18 cellular contexts compared by ENCODE assay signal in genomic region chr4:176927664-176928063, GRCh38.
DNase-seq lines count a peak whose midpoint lies in the region; ATAC-seq and TF ChIP-seq lines count a peak whose summit lies in the region.
"Had no signal": no experiment of that assay in that cellular context is flagged by ENCODE, and none has a peak within 500 bp of the region (broad histone marks: within the 10 kb centered on the region; RNA-seq: fewer than 3 reads in every experiment).

No MANE protein-coding gene starts in this region.

- CTCF ChIA-PET in activated CD4-positive, alpha-beta T cell treated with anti-CD3 and anti-CD28 coated beads, Interleukin-2, amount 10 ng/mL, durations not matched to agents 7 days and 5 days (lab: Charles Lee): no interaction called here

- H3K4me3 ChIP-seq in choroid plexus epithelial cell (ENCODE audit: low read depth, low read length): no peak overlapping the region
- H3K4me3 ChIP-seq: HAP-1 had no signal

- no peaks in the 10 kb centered on the region for H3K27me3 Mint-ChIP-seq in activated CD4-positive, alpha-beta T cell treated with anti-CD3 and anti-CD28 coated beads, Interleukin-2, amount 10 ng/mL, durations not matched to agents 7 days and 5 days
- H3K27me3 Mint-ChIP-seq: activated CD8-positive, alpha-beta T cell treated with anti-CD3 and anti-CD28 coated beads for 36 hours; dendritic cell treated with granulocyte-macrophage colony-stimulating factor and Interleukin-4, amounts not matched to agents 40 ng/mL and 50 ng/mL, for 4 days; memory B cell; stimulated activated naive CD8-positive, alpha-beta T cell treated with anti-CD3 and anti-CD28 coated beads, Interleukin-15, Interleukin-2, amounts not matched to agents 100 ng/mL and 50 ng/mL, for 24 hours had no signal

- no peak overlapping the region for H3K4me3 Mint-ChIP-seq in activated CD4-positive, alpha-beta T cell treated with anti-CD3 and anti-CD28 coated beads, Interleukin-2, amount 10 ng/mL, durations not matched to agents 7 days and 5 days
- H3K4me3 Mint-ChIP-seq: activated CD8-positive, alpha-beta T cell treated with anti-CD3 and anti-CD28 coated beads for 36 hours; activated naive CD4-positive, alpha-beta T cell treated with anti-CD3 and anti-CD28 coated beads for 36 hours; dendritic cell treated with granulocyte-macrophage colony-stimulating factor and Interleukin-4, amounts not matched to agents 40 ng/mL and 50 ng/mL, for 4 days; memory B cell; stimulated activated naive CD8-positive, alpha-beta T cell treated with anti-CD3 and anti-CD28 coated beads, Interleukin-15, Interleukin-2, amounts not matched to agents 100 ng/mL and 50 ng/mL, for 24 hours; T-helper 1 cell treated with Interleukin-12 subunit alpha and Interleukin-12 subunit beta and Interleukin-4 antibody, amounts not matched to agents 30 μg/mL and 1 μg/mL, for 36 hours had no signal

- H3K4me1 Mint-ChIP-seq in activated CD4-positive, alpha-beta T cell treated with anti-CD3 and anti-CD28 coated beads, Interleukin-2, amount 10 ng/mL, durations not matched to agents 7 days and 5 days: no peaks in the 10 kb centered on the region
- H3K4me1 Mint-ChIP-seq: memory B cell had no signal

- POLR2A ChIA-PET in activated CD4-positive, alpha-beta T cell treated with anti-CD3 and anti-CD28 coated beads, Interleukin-2, amount 10 ng/mL, durations not matched to agents 7 days and 5 days (lab: Charles Lee): no interaction called here

- H3K27ac Mint-ChIP-seq in activated CD4-positive, alpha-beta T cell treated with anti-CD3 and anti-CD28 coated beads, Interleukin-2, amount 10 ng/mL, durations not matched to agents 7 days and 5 days: no peak overlapping the region
- H3K27ac Mint-ChIP-seq: activated CD8-positive, alpha-beta T cell treated with anti-CD3 and anti-CD28 coated beads for 36 hours; activated naive CD4-positive, alpha-beta T cell treated with anti-CD3 and anti-CD28 coated beads for 36 hours; dendritic cell treated with granulocyte-macrophage colony-stimulating factor and Interleukin-4, amounts not matched to agents 40 ng/mL and 50 ng/mL, for 4 days; memory B cell; stimulated activated naive CD8-positive, alpha-beta T cell treated with anti-CD3 and anti-CD28 coated beads, Interleukin-15, Interleukin-2, amounts not matched to agents 100 ng/mL and 50 ng/mL, for 24 hours; T-helper 1 cell treated with Interleukin-12 subunit alpha and Interleukin-12 subunit beta and Interleukin-4 antibody, amounts not matched to agents 30 μg/mL and 1 μg/mL, for 36 hours had no signal

- DNase-seq in COLO829 (ENCODE audit: low spot score) (peak; percentile 69), NCI-H82 (lab: John Stamatoyannopoulos, UW) (peak; percentile 85), choroid plexus epithelial cell (ENCODE audit: low read depth) (peak; percentile 93), myocyte (ENCODE audit: low read depth) (peak; percentile 77), NCI-H128 (lab: John Stamatoyannopoulos, UW; ENCODE audit: unreplicated experiment) (no peak)
- no peak for DNase-seq in activated effector memory CD4-positive, alpha-beta T cell treated with anti-CD3 and anti-CD28 coated beads, Interleukin-2, amount 50 U/mL, for 16 hours
- DNase-seq in activated CD4-positive, alpha-beta T cell treated with anti-CD3 and anti-CD28 coated beads, Interleukin-2, amount 10 ng/mL, durations not matched to agents 7 days and 5 days: no peak
- DNase-seq: activated CD8-positive, alpha-beta T cell treated with anti-CD3 and anti-CD28 coated beads for 36 hours; activated naive CD4-positive, alpha-beta T cell treated with anti-CD3 and anti-CD28 coated beads for 36 hours; hippocampal formation; NCI-H1694 treated with DMSO at 0.1 percent for 48 hours; stimulated activated CD4-positive, alpha-beta T cell treated with anti-CD3 and anti-CD28 coated beads, Interleukin-4, amount 100 ng/mL, for 24 hours had no signal

- no peaks in the 10 kb centered on the region for H3K36me3 Mint-ChIP-seq in activated CD4-positive, alpha-beta T cell treated with anti-CD3 and anti-CD28 coated beads, Interleukin-2, amount 10 ng/mL, durations not matched to agents 7 days and 5 days (ENCODE audit: low read depth)
- H3K36me3 Mint-ChIP-seq: memory B cell had no signal

- no peak for TF ChIP-seq CTCF in choroid plexus epithelial cell (conservative IDR thresholded peaks at IDR 0.05; ENCODE audit: low read depth, low read length)

- H3K9me3 Mint-ChIP-seq in activated CD4-positive, alpha-beta T cell treated with anti-CD3 and anti-CD28 coated beads, Interleukin-2, amount 10 ng/mL, durations not matched to agents 7 days and 5 days: no peaks in the 10 kb centered on the region
- H3K9me3 Mint-ChIP-seq: activated CD8-positive, alpha-beta T cell treated with anti-CD3 and anti-CD28 coated beads for 36 hours; activated naive CD4-positive, alpha-beta T cell treated with anti-CD3 and anti-CD28 coated beads for 36 hours; dendritic cell treated with granulocyte-macrophage colony-stimulating factor and Interleukin-4, amounts not matched to agents 40 ng/mL and 50 ng/mL, for 4 days; stimulated activated naive CD8-positive, alpha-beta T cell treated with anti-CD3 and anti-CD28 coated beads, Interleukin-15, Interleukin-2, amounts not matched to agents 100 ng/mL and 50 ng/mL, for 24 hours; T-helper 1 cell treated with Interleukin-12 subunit alpha and Interleukin-12 subunit beta and Interleukin-4 antibody, amounts not matched to agents 30 μg/mL and 1 μg/mL, for 36 hours had no signal

- ATAC-seq in HG03571 (IDR thresholded peaks at IDR 0.05; ENCODE audit: unreplicated experiment): no peak
- ATAC-seq: activated CD8-positive, alpha-beta T cell treated with anti-CD3 and anti-CD28 coated beads for 36 hours had no signal

Comparison
In these comparisons a context has a peak if more than half of its experiments do, and no peak if none do; other contexts are left out.
1. DNase-seq: peak in COLO829 (single experiment), NCI-H82 (single experiment), choroid plexus epithelial cell (single experiment) and myocyte (single experiment); none in NCI-H128 (single experiment), activated effector memory CD4-positive, alpha-beta T cell treated with anti-CD3 and anti-CD28 coated beads, Interleukin-2, amount 50 U/mL, for 16 hours (single experiment) and activated CD4-positive, alpha-beta T cell treated with anti-CD3 and anti-CD28 coated beads, Interleukin-2, amount 10 ng/mL, durations not matched to agents 7 days and 5 days (single experiment).